In the genomic region with DNA sequence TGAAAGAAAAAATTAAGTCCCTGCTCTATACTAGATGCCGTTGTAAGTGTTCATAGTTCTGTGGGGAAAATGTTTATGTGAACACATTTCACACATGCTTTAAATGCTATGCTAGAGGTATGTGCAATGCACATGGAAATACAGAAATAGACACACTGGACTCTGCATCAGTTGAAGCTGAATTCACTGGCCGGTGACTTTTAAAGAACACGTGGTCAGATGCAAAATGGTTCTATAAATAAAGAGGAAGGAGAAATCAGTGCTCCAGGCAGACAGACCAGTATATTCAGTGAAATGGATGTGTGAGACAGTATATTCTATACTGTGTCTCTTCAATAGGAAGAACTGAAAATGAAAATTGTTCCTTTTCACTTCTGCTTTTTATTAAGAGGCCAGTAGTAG, we compare ENCODE assay signal across 9 cellular contexts. TPM values are rescaled to one million over a fixed set of nuclear protein-coding genes. Genes with fewer than 3 reads are reported as not detected.
A peak's percentile ranks its signal among the peaks of the same experiment; 100 is the strongest.
DNase-seq lines count a peak whose midpoint lies in the region; ATAC-seq and TF ChIP-seq lines count a peak whose summit lies in the region.
"Had no signal": no experiment of that assay in that cellular context is flagged by ENCODE, and none has a peak within 500 bp of the region (broad histone marks: within the 10 kb centered on the region; RNA-seq: fewer than 3 reads in every experiment).

No MANE protein-coding gene starts in this region.

- no peaks in the 10 kb centered on the region for H3K4me1 Mint-ChIP-seq in activated T-helper 2 cell treated with anti-CD3 and anti-CD28 coated beads, Interferon-gamma antibody, Interleukin-2, Interleukin-4, amounts not matched to agents 10 μg/mL and 5 μg/mL and 100 μg/mL, durations not matched to agents 14 hours and 24 hours and 36 hours (ENCODE audit: low read depth)

- no peaks in the 10 kb centered on the region for H3K9me3 ChIP-seq in MM.1S (replicated peaks; ENCODE audit: insufficient read depth, low read length)

- intact Hi-C loops in left colon (cut with DNase I, micrococcal nuclease), result no loop called here
- intact Hi-C loops in activated T-helper 2 cell treated with anti-CD3 and anti-CD28 coated beads, Interferon-gamma antibody, Interleukin-2, Interleukin-4, amounts not matched to agents 10 μg/mL and 5 μg/mL and 100 μg/mL, durations not matched to agents 14 hours and 24 hours and 36 hours (cut with micrococcal nuclease), result no loop called here

- no peak overlapping the region for H3K4me3 Mint-ChIP-seq in activated T-helper 2 cell treated with anti-CD3 and anti-CD28 coated beads, Interferon-gamma antibody, Interleukin-2, Interleukin-4, amounts not matched to agents 10 μg/mL and 5 μg/mL and 100 μg/mL, durations not matched to agents 14 hours and 24 hours and 36 hours (ENCODE audit: low read depth)

- no peaks in the 10 kb centered on the region for H3K9me3 Mint-ChIP-seq in activated T-helper 2 cell treated with anti-CD3 and anti-CD28 coated beads, Interferon-gamma antibody, Interleukin-2, Interleukin-4, amounts not matched to agents 10 μg/mL and 5 μg/mL and 100 μg/mL, durations not matched to agents 14 hours and 24 hours and 36 hours

- no peak overlapping the region for H3K27ac ChIP-seq in MM.1S (ENCODE audit: low read length)

- H3K4me1 ChIP-seq in MM.1S (ENCODE audit: low read length), result peaks cover 4% of the 10 kb centered on the region; the same call in 1 of the 2 replicates

- no peak overlapping the region for H3K9ac ChIP-seq in MM.1S (ENCODE audit: low read length)

- no peak overlapping the region for H2AFZ ChIP-seq in MM.1S (ENCODE audit: low read length)

- no peaks in the 10 kb centered on the region for H3F3A ChIP-seq in MM.1S (ENCODE audit: insufficient read depth, low read length)

- no peaks in the 10 kb centered on the region for H4K20me1 ChIP-seq in MM.1S (ENCODE audit: insufficient read depth, low read length)

- in situ Hi-C loops in ACHN (cut with HindIII; ENCODE audit: low pct_ligation_motif_present, low pct_unique_long_range_greater_than_20kb, low sequenced_read_pairs), result no loop called here

- ATAC-seq in GM19328 (IDR thresholded peaks at IDR 0.05; ENCODE audit: unreplicated experiment) (peak; percentile 98), HG02870 (IDR thresholded peaks at IDR 0.05; ENCODE audit: unreplicated experiment) (peak; percentile 99), left colon (no peak)

- H3K9me2 ChIP-seq in MM.1S (replicated peaks; ENCODE audit: insufficient read depth, low read length), result no peaks in the 10 kb centered on the region

- H3K4me2 ChIP-seq in MM.1S (ENCODE audit: low read depth, low read length), result no peak overlapping the region

- H3K27me3 ChIP-seq in MM.1S (replicated peaks; ENCODE audit: insufficient read depth, low read length), result peaks cover 9% of the 10 kb centered on the region; the same call in 1 of the 2 replicates

- no peak overlapping the region for H3K27ac Mint-ChIP-seq in activated T-helper 2 cell treated with anti-CD3 and anti-CD28 coated beads, Interferon-gamma antibody, Interleukin-2, Interleukin-4, amounts not matched to agents 10 μg/mL and 5 μg/mL and 100 μg/mL, durations not matched to agents 14 hours and 24 hours and 36 hours

- no peaks in the 10 kb centered on the region for H3K79me2 ChIP-seq in MM.1S (ENCODE audit: low read length)

- no peak overlapping the region for H3K4me3 ChIP-seq in MM.1S (ENCODE audit: low read length)

- H3K27me3 Mint-ChIP-seq in activated T-helper 2 cell treated with anti-CD3 and anti-CD28 coated beads, Interferon-gamma antibody, Interleukin-2, Interleukin-4, amounts not matched to agents 10 μg/mL and 5 μg/mL and 100 μg/mL, durations not matched to agents 14 hours and 24 hours and 36 hours (ENCODE audit: low read depth), result no peaks in the 10 kb centered on the region

- TF ChIP-seq CTCF in MM.1S (IDR thresholded peaks at IDR 0.05; ENCODE audit: low read length), result no peak

- no peaks in the 10 kb centered on the region for H3K36me3 Mint-ChIP-seq in activated T-helper 2 cell treated with anti-CD3 and anti-CD28 coated beads, Interferon-gamma antibody, Interleukin-2, Interleukin-4, amounts not matched to agents 10 μg/mL and 5 μg/mL and 100 μg/mL, durations not matched to agents 14 hours and 24 hours and 36 hours (ENCODE audit: low read depth)

- no peaks in the 10 kb centered on the region for H3K36me3 ChIP-seq in MM.1S (replicated peaks; ENCODE audit: insufficient read depth, low read length)

- DNase-seq in MM.1S (peak; percentile 56), left colon (no peak), GM03348 (ENCODE audit: low spot score) (no peak), ACHN (no peak)
- no peak for DNase-seq in activated T-helper 2 cell treated with anti-CD3 and anti-CD28 coated beads, Interferon-gamma antibody, Interleukin-2, Interleukin-4, amounts not matched to agents 10 μg/mL and 5 μg/mL and 100 μg/mL, durations not matched to agents 14 hours and 24 hours and 36 hours (ENCODE audit: low spot score)
- DNase-seq: activated CD4-positive, alpha-beta T cell treated with anti-CD3 and anti-CD28 coated beads for 1 hour; aorta had no signal

RNA-seq across cellular contexts. Expression of gene TRPC6, which starts 29.9 kb away (rescaled TPM):
- total RNA-seq in left colon, result 1 to 10 TPM in 1 of 2 donors, under 1 TPM in 1; 0.70 to 1.3 TPM
- total RNA-seq in activated T-helper 2 cell treated with anti-CD3 and anti-CD28 coated beads, Interferon-gamma antibody, Interleukin-2, Interleukin-4, amounts not matched to agents 10 μg/mL and 5 μg/mL and 100 μg/mL, durations not matched to agents 14 hours and 24 hours and 36 hours, result not detected in 2 replicates
